8 cellular contexts compared by ENCODE assay signal in the genomic region with DNA sequence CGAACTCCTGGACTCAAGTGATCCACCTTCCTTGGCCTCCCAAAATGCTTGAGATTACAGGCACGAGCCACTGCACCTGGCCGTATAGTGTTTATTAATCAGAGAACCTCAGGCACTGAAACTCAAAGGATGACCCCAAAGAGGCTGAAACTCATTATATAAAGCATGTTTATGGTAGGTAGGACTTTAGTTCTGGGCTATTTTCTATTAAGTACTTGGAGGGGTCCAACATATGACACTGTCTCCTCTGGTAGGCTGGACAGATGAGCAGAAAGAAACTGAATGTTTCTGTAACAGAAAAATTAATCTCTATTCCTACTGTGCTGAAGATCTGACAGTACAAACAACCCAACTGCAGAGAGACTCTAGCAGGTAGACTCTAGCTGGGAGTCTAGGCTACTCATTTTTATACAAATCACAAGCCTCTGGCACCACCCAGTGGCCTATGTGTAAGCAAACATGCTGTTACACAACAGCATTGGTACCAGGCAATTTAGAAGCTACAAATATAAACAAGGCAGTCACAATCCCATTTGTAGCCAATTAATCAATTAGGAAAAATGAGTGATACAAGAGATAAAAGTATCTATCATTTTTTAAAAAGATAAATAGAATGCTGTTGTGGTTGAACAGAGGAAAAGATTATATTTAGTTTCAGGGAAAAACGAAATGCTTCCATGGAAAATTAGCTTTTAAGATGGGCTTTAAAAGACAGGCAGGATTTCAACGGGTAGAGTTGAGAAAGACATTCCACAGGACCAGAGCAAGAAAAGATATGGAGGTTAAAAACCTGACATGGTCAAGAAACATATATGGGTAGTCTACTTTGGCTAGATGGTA. TPM values are rescaled to one million over a fixed set of nuclear protein-coding genes. Genes with fewer than 3 reads are reported as not detected.
DNase-seq lines count a peak whose midpoint lies in the region; ATAC-seq and TF ChIP-seq lines count a peak whose summit lies in the region.

No MANE protein-coding gene starts in this region.

- no peak overlapping the region for H3K27ac ChIP-seq in SJCRH30

- H3K27me3 Mint-ChIP-seq in CD14-positive monocyte (ENCODE audit: low read depth in 3 of 3), result peaks cover 0 to 3% (median 0%) of the 10 kb centered on the region in 3 donors

- H3K4me1 Mint-ChIP-seq in CD14-positive monocyte, result peaks cover 2% of the 10 kb centered on the region

- peaks cover 10% of the 10 kb centered on the region for H3K4me1 ChIP-seq in SJCRH30

- peaks cover 27 to 54% of the 10 kb centered on the region in 2 donors for H3K36me3 Mint-ChIP-seq in CD14-positive monocyte

- peak overlapping the region in 3 of 7 donors; percentile 58 to 68 (median 60) for H3K27ac Mint-ChIP-seq in CD14-positive monocyte

- no peak overlapping the region for H3K4me3 Mint-ChIP-seq in CD14-positive monocyte

- peak; percentile 75 for ATAC-seq in GM19395 (IDR thresholded peaks at IDR 0.05; ENCODE audit: unreplicated experiment)

- H3K4me3 ChIP-seq in SJCRH30, result no peak overlapping the region

- no peaks in the 10 kb centered on the region for H3K9me3 Mint-ChIP-seq in CD14-positive monocyte

- no peaks in the 10 kb centered on the region; the same call in 1 of the 2 replicates for H3K36me3 ChIP-seq in SJCRH30

- TF ChIP-seq CTCF in CD14-positive monocyte (IDR thresholded peaks at IDR 0.05), result peak; percentile 78

- H3K9me3 ChIP-seq in SJCRH30 (replicated peaks), result no peaks in the 10 kb centered on the region

- DNase-seq in CD14-positive monocyte (ENCODE audit: low spot score) (peak; percentile 60), M059J (ENCODE audit: low read depth) (peak; percentile 79), SJCRH30 (peak; percentile 54 to 77), head of caudate nucleus (peak; percentile 56 to 94 (median 84)), pons (ENCODE audit: low spot score) (peak; percentile 98), NCI-H187 treated with DMSO at 0.1 percent for 48 hours (lab: John Stamatoyannopoulos, UW) (no peak)
- DNase-seq in activated naive CD8-positive, alpha-beta T cell treated with anti-CD3 and anti-CD28 coated beads, Interleukin-2, amount 50 U/mL, for 16 hours (ENCODE audit: low read depth, low spot score), result peak; percentile 10

- intact Hi-C loops in CD14-positive monocyte (cut with micrococcal nuclease), result loop anchor here (2.0 to 10.0 kb wide), 4 partner anchors 59 to 165 kb away; no protein-coding TSS in a partner anchor
- intact Hi-C loops in head of caudate nucleus (cut with DNase I), result loop anchor here (2.0 to 10.0 kb wide), 3 partner anchors 60 to 151 kb away; a partner anchor contains a TSS

- H3K27me3 ChIP-seq in SJCRH30, result no peaks in the 10 kb centered on the region

RNA-seq across cellular contexts. Expression of a gene that starts 10.4 kb away (rescaled TPM):
- polyA plus RNA-seq in CD14-positive monocyte, result 10 to 100 TPM; 35.5 to 44.6 TPM
- 31.1 and 40.6 TPM in 2 replicates for total RNA-seq in M059J (2014; rRNA removed; shearing (Covaris generic))
- total RNA-seq in SJCRH30 (2014; rRNA removed; shearing (Covaris generic)), result 40.7 and 53.6 TPM in 2 replicates

RNA-seq across cellular contexts. Expression of a gene that starts 33.0 kb away (rescaled TPM):
- 10 to 100 TPM; 37.4 to 38.2 TPM for polyA plus RNA-seq in CD14-positive monocyte
- total RNA-seq in M059J (2014; rRNA removed; shearing (Covaris generic)), result 60.1 and 97.2 TPM in 2 replicates
- total RNA-seq in SJCRH30 (2014; rRNA removed; shearing (Covaris generic)), result 35.2 and 37.2 TPM in 2 replicates

RNA-seq across cellular contexts. Expression of a gene that starts 46.7 kb away (rescaled TPM):
- 10 to 100 TPM; 23.6 to 38.1 TPM for polyA plus RNA-seq in CD14-positive monocyte
- 217 and 240 TPM in 2 replicates for total RNA-seq in M059J (2014; rRNA removed; shearing (Covaris generic))
- 92.7 and 97.9 TPM in 2 replicates for total RNA-seq in SJCRH30 (2014; rRNA removed; shearing (Covaris generic))
